In the genomic region with DNA sequence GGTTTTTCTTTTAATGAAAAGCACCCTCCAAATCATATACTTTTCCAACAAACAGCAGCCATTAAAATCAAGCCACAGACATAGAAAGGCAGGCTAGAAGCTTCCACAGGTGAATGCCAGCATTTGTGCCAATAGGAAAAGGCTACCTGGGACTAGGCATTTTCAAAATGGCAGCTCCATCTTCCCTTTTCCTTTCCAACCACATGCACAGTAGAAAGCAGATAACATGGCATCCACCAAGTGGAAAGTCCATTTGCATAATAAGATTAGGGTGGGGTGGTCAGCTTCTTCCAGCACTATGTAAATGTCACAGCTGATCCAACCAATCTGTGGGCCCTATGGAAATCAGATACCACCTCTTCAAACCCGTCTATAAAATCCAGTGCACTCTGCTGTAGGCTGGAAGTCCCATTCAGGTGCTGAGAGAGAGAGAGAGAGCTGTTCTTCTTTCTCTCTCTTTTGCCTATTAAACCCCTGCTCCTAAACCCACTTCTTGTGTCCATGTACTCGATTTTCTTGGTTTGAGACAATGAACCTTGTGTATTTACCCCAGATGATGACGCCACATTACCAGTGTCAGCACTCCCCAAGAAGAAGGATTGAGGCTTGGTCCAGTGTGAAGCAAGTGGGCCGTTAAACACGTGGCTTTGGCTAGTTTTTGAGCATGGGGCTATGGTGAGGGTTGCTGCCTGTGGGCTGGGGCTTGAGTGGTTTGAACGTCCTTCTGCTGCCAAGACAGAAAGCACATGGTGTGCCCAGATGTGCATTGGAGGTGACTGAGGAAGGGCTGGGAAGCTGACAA, we compare ENCODE assay signal across 19 cellular contexts. TPM values are rescaled to one million over a fixed set of nuclear protein-coding genes. Genes with fewer than 3 reads are reported as not detected.
DNase-seq lines count a peak whose midpoint lies in the region; ATAC-seq, FAIRE-seq and TF ChIP-seq lines count a peak whose summit lies in the region.
"Had no signal": no experiment of that assay in that cellular context is flagged by ENCODE, and none has a peak within 500 bp of the region (broad histone marks: within the 10 kb centered on the region; RNA-seq: fewer than 3 reads in every experiment).

No MANE protein-coding gene starts in this region.

- FAIRE-seq in A549 (lab: Jason Lieb, UNC) = no peak
- FAIRE-seq in keratinocyte (lab: Jason Lieb, UNC) = no peak

- no peak for TF ChIP-seq RAD21 in A549 (conservative IDR thresholded peaks at IDR 0.05 in 1 of 2, IDR thresholded peaks at IDR 0.05 in 1 of 2)

- H3K9me1 ChIP-seq in keratinocyte (ENCODE audit: control insufficient read depth, extremely low read depth, insufficient read depth, low read length) = no peaks in the 10 kb centered on the region

- peak overlapping the region; percentile 21; the same call in 2 of the 3 replicates for H3K4me2 ChIP-seq in A549
- peak overlapping the region; percentile 46 for H3K4me2 ChIP-seq in keratinocyte (ENCODE audit: control insufficient read depth, extremely low read depth, insufficient read depth, low read depth, low read length)

- no peak overlapping the region for H2AFZ ChIP-seq in keratinocyte (ENCODE audit: control insufficient read depth, low read length)
- H2AFZ ChIP-seq: GM23248 had no signal

- H3K4me3 ChIP-seq in A549 (no peak overlapping the region), HEK293 (ENCODE audit: low read depth, low read length) (no peak overlapping the region), RWPE2 (ENCODE audit: severe bottlenecking) (no peak overlapping the region), keratinocyte (ENCODE audit: control insufficient read depth in 2 of 3, extremely low read depth in 1 of 3, insufficient read depth in 2 of 3, low read depth in 1 of 3, low read length in 3 of 3) (no peak overlapping the region)
- H3K4me3 ChIP-seq: GM23248 had no signal

- ATAC-seq in A549 (no peak), RWPE2 (ENCODE audit: low read depth) (no peak)
- ATAC-seq: HCT116, Panc1 had no signal

- dilution Hi-C loops in keratinocyte (cut with MboI; ENCODE audit: extremely low pct_ligation_motif_present, low sequenced_read_pairs) = no loop called here

- TF ChIP-seq CTCF in A549 (IDR thresholded peaks at IDR 0.05) (no peak), HEK293 (tag by site-specific recombination; IDR thresholded peaks at IDR 0.05) (no peak), RWPE2 (IDR thresholded peaks at IDR 0.05; ENCODE audit: poor library complexity, severe bottlenecking) (no peak), keratinocyte (optimal IDR thresholded peaks at IDR 0.05 in 1 of 3, IDR thresholded peaks at IDR 0.05 in 1 of 3, conservative IDR thresholded peaks at IDR 0.05 in 1 of 3; ENCODE audit: extremely low read depth in 1 of 3, insufficient read depth in 2 of 3, low read length in 3 of 3) (no peak)

- no peak for TF ChIP-seq POLR2A in A549 (IDR thresholded peaks at IDR 0.05; ENCODE audit: low read length)

- H3K9me3 ChIP-seq in A549 (peaks cover 8% of the 10 kb centered on the region; the same call in 2 of the 3 replicates), HEK293 (ENCODE audit: control insufficient read depth, insufficient read depth, low read depth, low read length) (no peaks in the 10 kb centered on the region), RWPE2 (ENCODE audit: severe bottlenecking) (no peaks in the 10 kb centered on the region), keratinocyte (ENCODE audit: control insufficient read depth, low read depth, low read length) (no peaks in the 10 kb centered on the region)

- H3K4me1 ChIP-seq in A549 (peaks cover 83% of the 10 kb centered on the region), HEK293 (ENCODE audit: control insufficient read depth, insufficient read depth, low read length) (no peaks in the 10 kb centered on the region), RWPE2 (ENCODE audit: insufficient read depth, poor library complexity, severe bottlenecking) (peaks cover 50% of the 10 kb centered on the region), keratinocyte (ENCODE audit: control insufficient read depth, extremely low read depth, insufficient read depth, low read length) (peaks cover 58% of the 10 kb centered on the region)

- no peaks in the 10 kb centered on the region for H4K20me1 ChIP-seq in keratinocyte (ENCODE audit: control insufficient read depth, extremely low read depth, insufficient read depth, low read length)

- whole genome bisulfite sequencing in A549 (ENCODE audit: missing lambda C conversion rate) = 65% methylated on average over 6 of the region's 6 CpGs

- H3K27me3 ChIP-seq in RWPE2 (ENCODE audit: insufficient read depth, poor library complexity, severe bottlenecking) = no peaks in the 10 kb centered on the region
- no peaks in the 10 kb centered on the region for H3K27me3 ChIP-seq in keratinocyte (ENCODE audit: control insufficient read depth, extremely low read depth, insufficient read depth, low read length)

- H3K36me3 ChIP-seq in HEK293 (ENCODE audit: control insufficient read depth in 2 of 2, insufficient read depth in 1 of 2, low read length in 2 of 2) (no peaks in the 10 kb centered on the region), RWPE2 (ENCODE audit: low read depth) (no peaks in the 10 kb centered on the region), keratinocyte (ENCODE audit: control insufficient read depth in 2 of 2, extremely low read depth in 1 of 2, insufficient read depth in 2 of 2, low read length in 2 of 2) (peaks cover 0 to 1% of the 10 kb centered on the region in 2 experiments)

- H3K27ac ChIP-seq in A549 = peak overlapping the region; percentile 64 to 80
- no peak overlapping the region for H3K27ac ChIP-seq in HEK293 (ENCODE audit: extremely low read depth, low read depth, low read length)
- H3K27ac ChIP-seq in RWPE2 (ENCODE audit: poor library complexity, severe bottlenecking) = peak overlapping the region; percentile 93
- H3K27ac ChIP-seq in keratinocyte (ENCODE audit: control insufficient read depth, insufficient read depth, low read length) = peak overlapping the region; percentile 17
- H3K27ac ChIP-seq: GM23248 had no signal

- no peak overlapping the region for H3K9ac ChIP-seq in keratinocyte (ENCODE audit: control insufficient read depth, extremely low read depth, insufficient read depth, low read length)
- H3K9ac ChIP-seq: GM23248 had no signal

- DNase-seq in A549 (ENCODE audit: low read depth in 1 of 2, low spot score in 1 of 2) (no peak), RWPE2 (ENCODE audit: low spot score) (no peak), keratinocyte (ENCODE audit: low read depth, low spot score) (no peak), NCI-H2227 treated with DMSO at 0.1 percent for 48 hours (lab: John Stamatoyannopoulos, UW) (no peak), NCI-H446 treated with DMSO at 0.1 percent for 48 hours (lab: John Stamatoyannopoulos, UW) (no peak), occipital lobe (lab: John Stamatoyannopoulos, UW) (no peak)
- no peak for DNase-seq in activated CD4-positive, alpha-beta T cell treated with anti-CD3 and anti-CD28 coated beads for 1 hour
- DNase-seq: ACHN; CD4-positive, alpha-beta memory T cell; GF-D8; GM23248; NCI-H1048; NCI-H1694 treated with DMSO at 0.1 percent for 48 hours; NCI-H69; SHP77 had no signal

- TF ChIP-seq EP300 in A549 (IDR thresholded peaks at IDR 0.05) = no peak

- H3K79me2 ChIP-seq in keratinocyte (ENCODE audit: control insufficient read depth, insufficient read depth, low read length) = no peaks in the 10 kb centered on the region

- POLR2A ChIA-PET in A549 (lab: Yijun Ruan, JAX) (no interaction called here), HEK293 (lab: Yijun Ruan, JAX) (no interaction called here)

- CTCF ChIA-PET in A549 (lab: Yijun Ruan, JAX) (interaction anchor here (1.0 to 9.2 kb wide), 14 partner anchors 11 to 190 kb away, joined by 3 to 63 read pairs (median 5); no protein-coding TSS in a partner anchor), HEK293 (lab: Yijun Ruan, JAX) (interaction anchor here (0.6 to 3.0 kb wide), 6 partner anchors 15 to 548 kb away, joined by 3 to 11 read pairs (median 4); partner anchors contain the start of gene PPP5C)

TF ChIP-seq in A549, 52 proteins besides CTCF, POLR2A, EP300 and RAD21 (continues in another document):
- TF ChIP-seq ZFP36 (IDR thresholded peaks at IDR 0.05; ENCODE audit: borderline replicate concordance, partially characterized antibody) (no peak), HDAC2 (IDR thresholded peaks at IDR 0.05) (no peak), JUN (IDR thresholded peaks at IDR 0.05) (no peak)

TF ChIP-seq in HEK293, 187 proteins besides CTCF, POLR2A, EP300 and RAD21 (continues in another document):
- TF ChIP-seq ZNF114 (tag by site-specific recombination; IDR thresholded peaks at IDR 0.05) (no peak), ZNF596 (tag by site-specific recombination; IDR thresholded peaks at IDR 0.05) (0 out of 2 replicates have a peak, but pooled peaks have one; percentile 31)

RNA-seq across cellular contexts. Expression of gene IGFL1, which starts 24.2 kb away (rescaled TPM):
- 0.70 and 0.88 TPM in 2 replicates for polyA plus RNA-seq in A549 (2011; rRNA removed)
- 0.97 and 0.98 TPM in 2 replicates for polyA plus RNA-seq in A549 (2012; cell fraction: cytosol; rRNA removed)
- polyA plus RNA-seq in A549 (2012; cell fraction: nucleus; rRNA removed) = 1.4 TPM in 2 replicates
- polyA plus RNA-seq in A549 (2017; fragmentation: RNase III; extraction: RNeasy Plus Mini Kit Qiagen cat#74134 plus additional on column Dnase treatment) = 1.0 to 1.9 TPM (median 1.1 TPM) in 3 replicates
- 0.88 and 1.6 TPM in 2 replicates for polyA minus RNA-seq in A549 (2011; rRNA and poly(A)+ RNA removed)
- polyA plus RNA-seq in keratinocyte = 14.0 to 86.6 TPM (median 21.3 TPM) in 3 replicates
- 176 TPM for polyA plus RNA-seq in keratinocyte (2011; ENCODE audit: low read depth)
- 43.5 and 56.0 TPM in 2 replicates for polyA plus RNA-seq in keratinocyte (2011; cell fraction: cytosol; rRNA removed)
- polyA plus RNA-seq in keratinocyte (2011; cell fraction: nucleus; rRNA removed) = 37.3 and 41.1 TPM in 2 replicates
- polyA plus RNA-seq in keratinocyte (2012; ENCODE audit: low replicate concordance) = 17.2 and 447 TPM in 2 replicates
- 11.8 to 106 TPM (median 30.7 TPM) in 3 replicates for polyA minus RNA-seq in keratinocyte
- polyA minus RNA-seq in keratinocyte (2011; cell fraction: cytosol; rRNA and poly(A)+ RNA removed) = 32.8 TPM
- polyA minus RNA-seq in keratinocyte (2011; cell fraction: nucleus; rRNA and poly(A)+ RNA removed) = 16.1 and 18.7 TPM in 2 replicates
- total RNA-seq in occipital lobe = not detected
- total RNA-seq: CD4-positive, alpha-beta memory T cell; GM23248; HT1080 had no signal
- polyA plus RNA-seq: CD4-positive, alpha-beta memory T cell; GM23248 had no signal

RNA-seq across cellular contexts. Expression of gene IGFL2, which starts 57.3 kb away (rescaled TPM):
- polyA plus RNA-seq in A549 (2011; rRNA removed) = 0.78 and 1.9 TPM in 2 replicates
- 0.70 and 0.75 TPM in 2 replicates for polyA plus RNA-seq in A549 (2012; cell fraction: cytosol; rRNA removed)
- polyA plus RNA-seq in A549 (2012; cell fraction: nucleus; rRNA removed) = 0.42 and 0.68 TPM in 2 replicates
- polyA plus RNA-seq in A549 (2017; fragmentation: RNase III; extraction: RNeasy Plus Mini Kit Qiagen cat#74134 plus additional on column Dnase treatment) = 0.21 to 1.4 TPM (median 1.1 TPM) in 3 replicates
- polyA minus RNA-seq in A549 (2011; rRNA and poly(A)+ RNA removed) = 0.63 and 1.2 TPM in 2 replicates
- polyA plus RNA-seq in keratinocyte = 2.9 to 16.2 TPM (median 7.1 TPM) in 3 replicates
- 17.9 TPM for polyA plus RNA-seq in keratinocyte (2011; ENCODE audit: low read depth)
- polyA plus RNA-seq in keratinocyte (2011; cell fraction: cytosol; rRNA removed) = 5.8 and 6.2 TPM in 2 replicates
- 2.6 and 5.8 TPM in 2 replicates for polyA plus RNA-seq in keratinocyte (2011; cell fraction: nucleus; rRNA removed)
- 3.2 and 59.5 TPM in 2 replicates for polyA plus RNA-seq in keratinocyte (2012; ENCODE audit: low replicate concordance)
- 4.1 to 10.4 TPM (median 7.2 TPM) in 3 replicates for polyA minus RNA-seq in keratinocyte
- polyA minus RNA-seq in keratinocyte (2011; cell fraction: cytosol; rRNA and poly(A)+ RNA removed) = 7.9 TPM
- polyA minus RNA-seq in keratinocyte (2011; cell fraction: nucleus; rRNA and poly(A)+ RNA removed) = 4.3 and 4.7 TPM in 2 replicates
- 0.31 TPM for total RNA-seq in occipital lobe
- total RNA-seq: GM23248, HT1080 had no signal
- polyA plus RNA-seq: GM23248 had no signal
